In the genomic region with DNA sequence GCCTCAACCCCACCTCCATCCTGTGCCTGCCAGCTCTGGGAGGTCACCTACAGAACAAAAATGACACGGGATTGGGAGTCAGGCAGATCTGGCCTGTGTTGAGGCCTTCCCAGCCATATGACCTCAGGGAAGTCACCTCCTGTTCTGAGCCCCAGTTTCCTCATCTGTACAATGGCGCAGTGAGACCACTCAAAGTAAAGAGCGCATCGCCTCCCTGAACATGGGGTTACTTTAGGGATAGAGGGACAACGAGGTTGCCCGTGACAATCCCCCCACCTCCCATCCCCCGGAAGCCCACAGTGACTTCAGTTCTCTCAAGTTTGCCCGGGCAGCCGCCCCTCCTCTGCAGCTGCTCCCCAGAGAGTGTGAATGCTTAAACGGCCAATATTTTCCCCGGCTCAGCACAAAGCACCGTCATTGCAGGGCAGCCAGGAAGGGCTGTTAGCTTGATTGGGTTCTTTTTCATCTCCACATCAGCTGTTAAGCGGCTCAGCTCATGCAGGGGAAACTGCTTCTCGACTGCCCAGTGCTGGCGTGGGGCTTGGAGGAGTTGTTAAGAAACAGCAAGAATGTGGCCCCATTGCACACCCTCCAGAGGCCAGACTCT, we compare ENCODE assay signal across 8 cellular contexts.
DNase-seq lines count a peak whose midpoint lies in the region; ATAC-seq and TF ChIP-seq lines count a peak whose summit lies in the region.

No MANE protein-coding gene starts in this region.

- no peaks in the 10 kb centered on the region for H3K36me3 ChIP-seq in lower lobe of right lung
- no peaks in the 10 kb centered on the region for H3K36me3 ChIP-seq in thyroid gland

- H3K36me3 Mint-ChIP-seq in activated T-cell treated with anti-CD3 and anti-CD28 coated beads, Interleukin-2, amount 50 U/mL, for 24 hours (ENCODE audit: low read depth): no peaks in the 10 kb centered on the region

- H3K27ac ChIP-seq in adipose tissue (ENCODE audit: low read depth, low read length) (peak overlapping the region; percentile 9), lower lobe of right lung (peak overlapping the region; percentile 36), thyroid gland (peak overlapping the region in 1 of 3 donors; percentile 0)

- H3K27ac Mint-ChIP-seq in activated T-cell treated with anti-CD3 and anti-CD28 coated beads, Interleukin-2, amount 50 U/mL, for 24 hours: no peak overlapping the region

- no peak overlapping the region for H3K4me3 ChIP-seq in lower lobe of right lung
- no peak overlapping the region for H3K4me3 ChIP-seq in thyroid gland (replicated peaks in 1 of 3)

- TF ChIP-seq CTCF in lower lobe of right lung (IDR thresholded peaks at IDR 0.05) (no peak), thyroid gland (IDR thresholded peaks at IDR 0.05) (no peak)

- peak; percentile 11 to 17 for ATAC-seq in lower lobe of right lung
- ATAC-seq in GM18909 (IDR thresholded peaks at IDR 0.05; ENCODE audit: poor library complexity, unreplicated experiment): no peak
- ATAC-seq in left colon: no peak

- no peaks in the 10 kb centered on the region for H3K9me3 Mint-ChIP-seq in activated T-cell treated with anti-CD3 and anti-CD28 coated beads, Interleukin-2, amount 50 U/mL, for 24 hours

- no peak overlapping the region for H3K4me3 Mint-ChIP-seq in activated T-cell treated with anti-CD3 and anti-CD28 coated beads, Interleukin-2, amount 50 U/mL, for 24 hours

- intact Hi-C loops in lower lobe of right lung (cut with DNase I) (no loop called here), thyroid gland (cut with DNase I) (no loop called here), left colon (cut with DNase I, micrococcal nuclease) (no loop called here)

- peaks cover 9% of the 10 kb centered on the region for H3K9me3 ChIP-seq in lower lobe of right lung
- no peaks in the 10 kb centered on the region for H3K9me3 ChIP-seq in thyroid gland

- H3K27me3 ChIP-seq in lower lobe of right lung (ENCODE audit: low read depth) (no peaks in the 10 kb centered on the region), thyroid gland (no peaks in the 10 kb centered on the region)

- DNase-seq in activated T-cell treated with anti-CD3 and anti-CD28 coated beads, Interleukin-2, amount 50 U/mL, for 24 hours: peak; percentile 52
- DNase-seq in activated T-cell treated with anti-CD3 and anti-CD28 coated beads, Interleukin-2, amount 50 U/mL, for 1 hour: no peak
- DNase-seq in lower lobe of right lung (no peak), thyroid gland (peak; percentile 21), left colon (no peak), NCI-H1105 treated with DMSO at 0.1 percent for 48 hours (lab: John Stamatoyannopoulos, UW) (no peak)

- peaks cover 34% of the 10 kb centered on the region for H3K4me1 Mint-ChIP-seq in activated T-cell treated with anti-CD3 and anti-CD28 coated beads, Interleukin-2, amount 50 U/mL, for 24 hours (ENCODE audit: low read depth)

- no peak for TF ChIP-seq POLR2A in thyroid gland (IDR thresholded peaks at IDR 0.05)

- WGBS in adipose tissue, 3 donors: 20 to 50% (median 23%) methylated on average over 15 of the region's 15 CpGs
- 30 to 41% methylated on average over 10 to 11 of the region's 15 CpGs for WGBS in thyroid gland, 2 donors

- H3K27me3 Mint-ChIP-seq in activated T-cell treated with anti-CD3 and anti-CD28 coated beads, Interleukin-2, amount 50 U/mL, for 24 hours: no peaks in the 10 kb centered on the region

- H3K4me1 ChIP-seq in lower lobe of right lung (peaks cover 55% of the 10 kb centered on the region), thyroid gland (peaks cover 12 to 39% of the 10 kb centered on the region in 2 donors)

Comparison
In these comparisons a context has a peak if more than half of its experiments do, and no peak if none do; other contexts are left out.
1. DNase-seq: peak in activated T-cell treated with anti-CD3 and anti-CD28 coated beads, Interleukin-2, amount 50 U/mL, for 24 hours (single experiment) and thyroid gland (2 of 2); none in activated T-cell treated with anti-CD3 and anti-CD28 coated beads, Interleukin-2, amount 50 U/mL, for 1 hour (single experiment), lower lobe of right lung (single experiment), left colon (0 of 2) and NCI-H1105 treated with DMSO at 0.1 percent for 48 hours (single experiment).
2. ATAC-seq: peak in lower lobe of right lung (2 of 2); none in GM18909 (single experiment) and left colon (single experiment).